8 cellular contexts compared by ENCODE assay signal in genomic region chr6:148972481-148972880, GRCh38.
DNase-seq lines count a peak whose midpoint lies in the region; ATAC-seq and TF ChIP-seq lines count a peak whose summit lies in the region.

No MANE protein-coding gene starts in this region.

- no peak overlapping the region for H2AFZ ChIP-seq in hepatocyte

- H3K4me3 Mint-ChIP-seq in CD4-positive, alpha-beta memory T cell, result peak overlapping the region in 1 of 8 donors; percentile 58
- H3K4me3 Mint-ChIP-seq in activated CD4-positive, alpha-beta memory T cell treated with anti-CD3 and anti-CD28 coated beads, Interleukin-2, amount 10 ng/mL, durations not matched to agents 7 days and 5 days, result no peak overlapping the region

- peaks cover 0 to 7% (median 7%) of the 10 kb centered on the region in 4 donors for H3K4me1 Mint-ChIP-seq in CD4-positive, alpha-beta memory T cell
- no peaks in the 10 kb centered on the region for H3K4me1 Mint-ChIP-seq in activated CD4-positive, alpha-beta memory T cell treated with anti-CD3 and anti-CD28 coated beads, Interleukin-2, amount 10 ng/mL, durations not matched to agents 7 days and 5 days

- H3K4me3 ChIP-seq in CD4-positive, alpha-beta memory T cell (ENCODE audit: low read length in 2 of 2), result no peak overlapping the region
- no peak overlapping the region for H3K4me3 ChIP-seq in hepatocyte

- H3K27ac Mint-ChIP-seq in CD4-positive, alpha-beta memory T cell, result no peak overlapping the region
- no peak overlapping the region for H3K27ac Mint-ChIP-seq in activated CD4-positive, alpha-beta memory T cell treated with anti-CD3 and anti-CD28 coated beads, Interleukin-2, amount 10 ng/mL, durations not matched to agents 7 days and 5 days

- peaks cover 0 to 6% of the 10 kb centered on the region in 2 donors for H3K36me3 Mint-ChIP-seq in CD4-positive, alpha-beta memory T cell
- H3K36me3 Mint-ChIP-seq in activated CD4-positive, alpha-beta memory T cell treated with anti-CD3 and anti-CD28 coated beads, Interleukin-2, amount 10 ng/mL, durations not matched to agents 7 days and 5 days (ENCODE audit: low read depth), result no peaks in the 10 kb centered on the region

- DNase-seq in CD4-positive, alpha-beta memory T cell, result peak; percentile 12 to 57 (median 27)
- peak; percentile 50 for DNase-seq in NCI-H187 treated with DMSO at 0.1 percent for 48 hours (lab: John Stamatoyannopoulos, UW)
- DNase-seq in activated CD4-positive, alpha-beta memory T cell treated with anti-CD3 and anti-CD28 coated beads, Interleukin-2, amount 10 ng/mL, durations not matched to agents 7 days and 5 days, result peak; percentile 49
- peak; percentile 90 for DNase-seq in hepatocyte (ENCODE audit: low spot score)
- peak; percentile 51 for DNase-seq in stimulated activated CD4-positive, alpha-beta T cell treated with anti-CD3 and anti-CD28 coated beads, Interleukin-4, amount 100 ng/mL, for 1 hour
- no peak for DNase-seq in hippocampal formation (lab: John Stamatoyannopoulos, UW)

- no peaks in the 10 kb centered on the region for H3K9me3 Mint-ChIP-seq in CD4-positive, alpha-beta memory T cell
- H3K9me3 Mint-ChIP-seq in activated CD4-positive, alpha-beta memory T cell treated with anti-CD3 and anti-CD28 coated beads, Interleukin-2, amount 10 ng/mL, durations not matched to agents 7 days and 5 days, result no peaks in the 10 kb centered on the region

- no peaks in the 10 kb centered on the region for H3K36me3 ChIP-seq in CD4-positive, alpha-beta memory T cell (ENCODE audit: insufficient read depth, low read length)
- no peaks in the 10 kb centered on the region for H3K36me3 ChIP-seq in hepatocyte (replicated peaks; ENCODE audit: insufficient read depth, low read depth)

- H3K27ac ChIP-seq in CD4-positive, alpha-beta memory T cell (ENCODE audit: low read depth, low read length), result no peak overlapping the region
- no peak overlapping the region for H3K27ac ChIP-seq in hepatocyte

- H3K4me2 ChIP-seq in hepatocyte, result peak overlapping the region; percentile 63

- ATAC-seq in GM21723 (IDR thresholded peaks at IDR 0.05; ENCODE audit: unreplicated experiment), result peak; percentile 95
- no peak for ATAC-seq in HG03520 (IDR thresholded peaks at IDR 0.05; ENCODE audit: unreplicated experiment)

- no peak for TF ChIP-seq CTCF in hepatocyte (IDR thresholded peaks at IDR 0.05; ENCODE audit: poor library complexity)

- intact Hi-C loops in CD4-positive, alpha-beta memory T cell (cut with micrococcal nuclease), result no loop called here

- POLR2A ChIA-PET in CD4-positive, alpha-beta memory T cell (lab: Charles Lee; ENCODE audit: partially characterized antibody), result no interaction called here
- POLR2A ChIA-PET in activated CD4-positive, alpha-beta memory T cell treated with anti-CD3 and anti-CD28 coated beads, Interleukin-2, amount 10 ng/mL, durations not matched to agents 7 days and 5 days (lab: Charles Lee), result no interaction called here

- H3K9me3 ChIP-seq in CD4-positive, alpha-beta memory T cell (ENCODE audit: control insufficient read depth in 1 of 2, low read length in 2 of 2), result no peaks in the 10 kb centered on the region
- no peaks in the 10 kb centered on the region for H3K9me3 ChIP-seq in hepatocyte (ENCODE audit: low read depth)

- CTCF ChIA-PET in CD4-positive, alpha-beta memory T cell (lab: Charles Lee; ENCODE audit: partially characterized antibody), result interaction anchor here (0.9 to 1.7 kb wide), 5 partner anchors 15 to 459 kb away, joined by 3 to 7 read pairs (median 4); no protein-coding TSS in a partner anchor
- CTCF ChIA-PET in activated CD4-positive, alpha-beta memory T cell treated with anti-CD3 and anti-CD28 coated beads, Interleukin-2, amount 10 ng/mL, durations not matched to agents 7 days and 5 days (lab: Charles Lee), result interaction anchor here (1.1 to 1.9 kb wide), 3 partner anchors 17 to 459 kb away, joined by 3 to 7 read pairs (median 4); no protein-coding TSS in a partner anchor

- H3K4me1 ChIP-seq in CD4-positive, alpha-beta memory T cell (ENCODE audit: insufficient read depth, low read length), result no peaks in the 10 kb centered on the region
- peaks cover 19% of the 10 kb centered on the region for H3K4me1 ChIP-seq in hepatocyte (ENCODE audit: insufficient read depth)

- no peaks in the 10 kb centered on the region for H3K9me2 ChIP-seq in hepatocyte (replicated peaks; ENCODE audit: insufficient read depth)

- no peaks in the 10 kb centered on the region for H4K20me1 ChIP-seq in hepatocyte (ENCODE audit: insufficient read depth, poor library complexity, severe bottlenecking)

- H3K79me2 ChIP-seq in hepatocyte, result no peaks in the 10 kb centered on the region

- no peaks in the 10 kb centered on the region for H3K27me3 ChIP-seq in CD4-positive, alpha-beta memory T cell (ENCODE audit: insufficient read depth, low read length)
- no peaks in the 10 kb centered on the region for H3K27me3 ChIP-seq in hepatocyte

- H3K27me3 Mint-ChIP-seq in CD4-positive, alpha-beta memory T cell, result no peaks in the 10 kb centered on the region
- H3K27me3 Mint-ChIP-seq in activated CD4-positive, alpha-beta memory T cell treated with anti-CD3 and anti-CD28 coated beads, Interleukin-2, amount 10 ng/mL, durations not matched to agents 7 days and 5 days, result peaks cover 20% of the 10 kb centered on the region

- WGBS in hepatocyte (ENCODE audit: low lambda C conversion rate, missing lambda C conversion rate), result 10% methylated on average over 15 of the region's 15 CpGs

Comparison
In these comparisons a context has a peak if more than half of its experiments do, and no peak if none do; other contexts are left out.
1. DNase-seq: peak in CD4-positive, alpha-beta memory T cell (5 of 5), NCI-H187 treated with DMSO at 0.1 percent for 48 hours (single experiment), activated CD4-positive, alpha-beta memory T cell treated with anti-CD3 and anti-CD28 coated beads, Interleukin-2, amount 10 ng/mL, durations not matched to agents 7 days and 5 days (single experiment), hepatocyte (single experiment) and stimulated activated CD4-positive, alpha-beta T cell treated with anti-CD3 and anti-CD28 coated beads, Interleukin-4, amount 100 ng/mL, for 1 hour (single experiment); none in hippocampal formation (0 of 2).